ENCODE assay signal across 8 cellular contexts in the genomic region with DNA sequence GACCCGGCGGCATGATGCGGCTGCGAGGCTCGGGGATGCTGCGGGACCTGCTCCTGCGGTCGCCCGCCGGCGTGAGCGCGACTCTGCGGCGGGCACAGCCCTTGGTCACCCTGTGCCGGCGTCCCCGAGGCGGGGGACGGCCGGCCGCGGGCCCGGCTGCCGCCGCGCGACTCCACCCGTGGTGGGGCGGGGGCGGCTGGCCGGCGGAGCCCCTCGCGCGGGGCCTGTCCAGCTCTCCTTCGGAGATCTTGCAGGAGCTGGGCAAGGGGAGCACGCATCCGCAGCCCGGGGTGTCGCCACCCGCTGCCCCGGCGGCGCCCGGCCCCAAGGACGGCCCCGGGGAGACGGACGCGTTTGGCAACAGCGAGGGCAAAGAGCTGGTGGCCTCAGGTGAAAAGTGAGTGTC. TPM values are rescaled to one million over a fixed set of nuclear protein-coding genes. Genes with fewer than 3 reads are reported as not detected.
DNase-seq lines count a peak whose midpoint lies in the region; ATAC-seq and TF ChIP-seq lines count a peak whose summit lies in the region.

No MANE protein-coding gene starts in this region.

- intact Hi-C loops in Right ventricle myocardium superior (cut with DNase I): no loop called here

- no peak for DNase-seq in activated T-cell treated with anti-CD3 and anti-CD28 coated beads, Interleukin-2, amount 50 U/mL, for 72 hours
- DNase-seq in activated T-cell treated with anti-CD3 and anti-CD28 coated beads for 4 hours (no peak), T-helper 17 cell (no peak), Right ventricle myocardium superior (no peak), retinal pigment epithelial cell (ENCODE audit: low read depth) (no peak), Ammon's horn (ENCODE audit: low spot score) (no peak), DMS153 treated with DMSO at 0.1 percent for 48 hours (lab: John Stamatoyannopoulos, UW; ENCODE audit: unreplicated experiment) (no peak)

- H3K36me3 Mint-ChIP-seq in activated T-cell treated with anti-CD3 and anti-CD28 coated beads, Interleukin-2, amount 50 U/mL, for 72 hours (ENCODE audit: insufficient read depth in 2 of 2): peaks cover 13 to 34% of the 10 kb centered on the region in 2 donors
- peaks cover 7% of the 10 kb centered on the region for H3K36me3 Mint-ChIP-seq in T-helper 17 cell (ENCODE audit: low read depth)

- no peaks in the 10 kb centered on the region for H3K27me3 Mint-ChIP-seq in activated T-cell treated with anti-CD3 and anti-CD28 coated beads, Interleukin-2, amount 50 U/mL, for 72 hours (ENCODE audit: low read depth)
- H3K27me3 Mint-ChIP-seq in T-helper 17 cell: no peaks in the 10 kb centered on the region

- H3K4me3 ChIP-seq in retinal pigment epithelial cell (ENCODE audit: low read length): peak overlapping the region; percentile 94

- H3K4me3 Mint-ChIP-seq in activated T-cell treated with anti-CD3 and anti-CD28 coated beads, Interleukin-2, amount 50 U/mL, for 72 hours: peak overlapping the region; percentile 94
- H3K4me3 Mint-ChIP-seq in T-helper 17 cell: peak overlapping the region; percentile 98

- H3K9me3 ChIP-seq in T-helper 17 cell (ENCODE audit: control insufficient read depth, low read length, poor library complexity, severe bottlenecking): no peaks in the 10 kb centered on the region

- peaks cover 35% of the 10 kb centered on the region for H3K4me1 Mint-ChIP-seq in activated T-cell treated with anti-CD3 and anti-CD28 coated beads, Interleukin-2, amount 50 U/mL, for 72 hours (ENCODE audit: low read depth)
- H3K4me1 Mint-ChIP-seq in T-helper 17 cell: peaks cover 33% of the 10 kb centered on the region

- peak overlapping the region; percentile 98 for H3K27ac Mint-ChIP-seq in activated T-cell treated with anti-CD3 and anti-CD28 coated beads, Interleukin-2, amount 50 U/mL, for 72 hours
- peak overlapping the region; percentile 98 for H3K27ac Mint-ChIP-seq in T-helper 17 cell

- TF ChIP-seq CTCF in retinal pigment epithelial cell (conservative IDR thresholded peaks at IDR 0.05; ENCODE audit: low read depth, low read length): no peak

- peak in 1 of 2 donors; percentile 3 for ATAC-seq in activated T-cell treated with anti-CD3 and anti-CD28 coated beads, Interleukin-2, amount 50 U/mL, for 72 hours (replicated peaks in 1 of 2)
- ATAC-seq in T-helper 17 cell: no peak
- peak; percentile 18 for ATAC-seq in Right ventricle myocardium superior (ENCODE audit: poor library complexity)
- ATAC-seq in HG03378 (IDR thresholded peaks at IDR 0.05; ENCODE audit: unreplicated experiment): no peak

- H3K9me3 Mint-ChIP-seq in activated T-cell treated with anti-CD3 and anti-CD28 coated beads, Interleukin-2, amount 50 U/mL, for 72 hours: no peaks in the 10 kb centered on the region

RNA-seq across cellular contexts. Expression of a gene that starts 0.5 kb away (rescaled TPM):
- 100 to 1,000 TPM; 269 to 288 TPM for total RNA-seq in activated T-cell treated with anti-CD3 and anti-CD28 coated beads, Interleukin-2, amount 50 U/mL, for 72 hours
- total RNA-seq in T-helper 17 cell: 100 to 1,000 TPM; 264 to 292 TPM
- total RNA-seq in Right ventricle myocardium superior: 52.3 TPM
